Comparison of ENCODE assay signal across 7 cellular contexts in the genomic region with DNA sequence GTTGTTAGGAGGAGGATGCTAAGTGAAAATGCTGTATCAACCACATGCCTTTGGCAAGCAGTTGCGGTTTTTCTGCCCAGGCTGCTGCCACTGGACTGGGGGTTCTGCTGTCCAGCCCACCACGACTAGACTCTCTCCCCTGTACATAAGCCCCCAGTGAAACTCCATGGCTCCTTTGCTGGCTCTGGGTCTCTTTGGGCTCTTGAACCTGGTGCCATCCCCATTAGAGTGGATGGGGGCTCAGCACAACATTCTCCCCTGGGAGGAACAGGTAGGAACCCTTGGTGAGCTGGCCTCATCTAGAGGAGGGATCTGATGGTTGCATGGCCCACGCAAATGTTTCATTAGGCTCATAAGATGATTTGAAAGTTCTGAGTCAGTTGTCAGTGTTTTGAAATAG.
"Had no signal": no experiment of that assay in that cellular context is flagged by ENCODE, and none has a peak within 500 bp of the region (broad histone marks: within the 10 kb centered on the region; RNA-seq: fewer than 3 reads in every experiment).

No MANE protein-coding gene starts in this region.

- H3K9me3 ChIP-seq: HAP-1 had no signal

- H3K4me3 ChIP-seq: GM23248, HAP-1 had no signal

- H3K9me3 Mint-ChIP-seq: HFFc6 had no signal

- H3K27ac ChIP-seq: GM23248 had no signal

- H3K36me3 ChIP-seq: HAP-1 had no signal

- H3K9ac ChIP-seq: GM23248 had no signal

- ATAC-seq: HCT116 had no signal

- H3K4me3 Mint-ChIP-seq: HFFc6 had no signal

- H2AFZ ChIP-seq: GM23248 had no signal

- H3K27ac Mint-ChIP-seq: HFFc6 had no signal

- DNase-seq: GM23248, GOT3, H7, HFFc6, IMR-90 had no signal

- H3K4me1 ChIP-seq: HAP-1 had no signal
